In the genomic region with DNA sequence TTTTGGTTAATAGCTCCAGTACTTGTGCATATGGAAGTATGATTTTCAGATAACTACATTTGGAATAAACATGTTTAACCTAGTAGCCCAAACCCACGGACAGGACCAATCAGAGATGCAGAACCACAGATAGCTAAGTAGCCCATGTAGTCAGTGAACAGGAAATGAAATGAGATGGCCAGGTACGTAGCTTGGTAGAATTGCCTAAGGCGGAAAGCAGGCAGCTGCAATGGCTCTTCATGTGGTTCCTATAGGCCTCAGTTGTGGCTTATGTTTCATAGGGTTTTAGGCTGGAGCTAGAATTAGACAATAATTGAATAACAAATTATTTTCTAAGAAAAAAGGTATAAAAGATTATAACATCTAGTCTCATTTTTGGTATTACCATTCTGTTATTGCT, we compare ENCODE assay signal across 10 cellular contexts.
"Had no signal": no experiment of that assay in that cellular context is flagged by ENCODE, and none has a peak within 500 bp of the region (broad histone marks: within the 10 kb centered on the region; RNA-seq: fewer than 3 reads in every experiment).

No MANE protein-coding gene starts in this region.

- H3K4me3 Mint-ChIP-seq: HFFc6, IgD-negative memory B cell had no signal

- H3K9ac ChIP-seq: GM23248 had no signal

- H2AFZ ChIP-seq: GM23248 had no signal

- H3K27ac Mint-ChIP-seq: HFFc6, IgD-negative memory B cell had no signal

- ATAC-seq: HCT116, HepG2, K562 had no signal

- H3K4me3 ChIP-seq: GM23248, HAP-1, K562 had no signal

- H3K27me3 Mint-ChIP-seq: IgD-negative memory B cell had no signal

- H3K27ac ChIP-seq: GM23248, HL-60 had no signal

- H3K4me1 Mint-ChIP-seq: IgD-negative memory B cell had no signal

- H3K36me3 ChIP-seq: HAP-1 had no signal

- DNase-seq: GM23248, GOT3, H7, HFFc6 had no signal
